Comparison of ENCODE assay signal across 16 cellular contexts in the genomic region with DNA sequence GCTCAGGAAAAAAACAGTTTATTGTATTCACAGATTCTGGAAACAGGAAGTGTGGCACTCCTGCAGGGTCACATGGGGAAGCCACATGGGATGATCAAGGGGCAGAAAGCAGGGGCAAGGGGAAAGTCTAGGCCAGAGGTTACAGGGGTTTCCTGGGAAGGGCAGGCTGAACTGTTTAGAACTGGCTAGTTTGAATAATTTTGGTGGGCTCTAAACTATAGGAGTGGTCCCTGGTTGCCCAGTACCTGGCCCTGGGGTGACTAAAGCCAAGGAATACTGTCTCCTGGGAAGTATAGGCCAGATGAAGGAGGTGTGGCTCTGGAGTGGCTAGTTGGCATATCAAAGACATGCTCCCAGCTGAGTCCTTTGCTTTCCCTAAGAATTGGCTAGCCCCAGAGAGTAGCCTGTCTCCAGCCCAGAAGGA.
DNase-seq lines count a peak whose midpoint lies in the region; ATAC-seq and TF ChIP-seq lines count a peak whose summit lies in the region.
"Had no signal": no experiment of that assay in that cellular context is flagged by ENCODE, and none has a peak within 500 bp of the region (broad histone marks: within the 10 kb centered on the region; RNA-seq: fewer than 3 reads in every experiment).

No MANE protein-coding gene starts in this region.

- in situ Hi-C loops in GM13976 (cut with MboI; ENCODE audit: low sequenced_read_pairs, unreplicated experiment): no loop called here

- CTCF ChIA-PET in Calu3 (lab: Charles Lee): interaction anchor here (0.7 kb wide), 1 partner anchor 233 kb away, joined by 3 read pairs; no protein-coding TSS in a partner anchor

- H3K27me3 Mint-ChIP-seq in endothelial cell (ENCODE audit: unreplicated experiment) (peaks cover 1% of the 10 kb centered on the region), Calu3 (ENCODE audit: unreplicated experiment) (no peaks in the 10 kb centered on the region)
- H3K27me3 Mint-ChIP-seq: activated B cell treated with CpG ODN at 0.5 μM for 24 hours; stimulated activated memory B cell treated with anti-CD40 and anti-IgM and Interleukin-4, amounts not matched to agents 10 μg/mL and 1 μg/mL and 100 μg/mL, for 72 hours had no signal

- no peaks in the 10 kb centered on the region for H3K9me3 Mint-ChIP-seq in endothelial cell (ENCODE audit: unreplicated experiment)
- H3K9me3 Mint-ChIP-seq in Calu3 (ENCODE audit: low read depth, unreplicated experiment): peaks cover 3% of the 10 kb centered on the region
- H3K9me3 Mint-ChIP-seq: activated B cell treated with CpG ODN at 0.5 μM for 24 hours; stimulated activated memory B cell treated with anti-CD40 and anti-IgM and Interleukin-4, amounts not matched to agents 10 μg/mL and 1 μg/mL and 100 μg/mL, for 72 hours had no signal

- H3K4me3 Mint-ChIP-seq in endothelial cell (ENCODE audit: unreplicated experiment) (peak overlapping the region; percentile 17), Calu3 (ENCODE audit: low read depth, unreplicated experiment) (no peak overlapping the region)
- H3K4me3 Mint-ChIP-seq: activated B cell treated with CpG ODN at 0.5 μM for 24 hours; stimulated activated memory B cell treated with anti-CD40 and anti-IgM and Interleukin-4, amounts not matched to agents 10 μg/mL and 1 μg/mL and 100 μg/mL, for 72 hours had no signal

- no TSS peak for BruUV-seq in Calu3 (replicated peaks; lab: Mats Ljungman, UMichigan)

- peak overlapping the region; percentile 21 for H3K27ac Mint-ChIP-seq in endothelial cell (ENCODE audit: unreplicated experiment)
- H3K27ac Mint-ChIP-seq in Calu3 (ENCODE audit: unreplicated experiment): no peak overlapping the region
- H3K27ac Mint-ChIP-seq: activated B cell treated with CpG ODN at 0.5 μM for 24 hours; stimulated activated memory B cell treated with anti-CD40 and anti-IgM and Interleukin-4, amounts not matched to agents 10 μg/mL and 1 μg/mL and 100 μg/mL, for 72 hours had no signal

- TF ChIP-seq CTCF in endothelial cell (IDR thresholded peaks at IDR 0.05; ENCODE audit: unreplicated experiment): no peak
- TF ChIP-seq CTCF in Calu3 (IDR thresholded peaks at IDR 0.05; ENCODE audit: unreplicated experiment): no peak
- no peak for TF ChIP-seq CTCF in GM13976 (IDR thresholded peaks at IDR 0.05; ENCODE audit: borderline replicate concordance, control extremely low read depth, extremely low read depth, insufficient read depth, missing control alignments)

- H3K4me1 Mint-ChIP-seq in endothelial cell (ENCODE audit: unreplicated experiment) (peaks cover 5% of the 10 kb centered on the region), Calu3 (ENCODE audit: low read depth, unreplicated experiment) (peaks cover 5% of the 10 kb centered on the region)

- ATAC-seq in HG03521 (IDR thresholded peaks at IDR 0.05; ENCODE audit: unreplicated experiment): no peak
- ATAC-seq: stimulated activated memory B cell treated with anti-CD40 and anti-IgM and Interleukin-4, amounts not matched to agents 10 μg/mL and 1 μg/mL and 100 μg/mL, for 72 hours had no signal

- peak; percentile 21 for DNase-seq in NCI-H82 (lab: John Stamatoyannopoulos, UW)
- DNase-seq in NCI-H82 treated with DMSO at 0.1 percent for 48 hours (lab: John Stamatoyannopoulos, UW; ENCODE audit: unreplicated experiment): no peak
- peak; percentile 13 for DNase-seq in NCI-H2196 treated with DMSO at 0.1 percent for 48 hours (lab: John Stamatoyannopoulos, UW; ENCODE audit: unreplicated experiment)
- DNase-seq in endothelial cell (ENCODE audit: low spot score): no peak
- no peak for DNase-seq in occipital lobe (lab: John Stamatoyannopoulos, UW)
- no peak for DNase-seq in Calu3
- no peak for DNase-seq in GM13976 (ENCODE audit: low spot score)
- DNase-seq: activated B cell treated with CpG ODN at 0.5 μM for 24 hours; activated T-cell treated with anti-CD3 and anti-CD28 coated beads, Interleukin-2, amount 50 U/mL, for 1 hour; colonic mucosa; EL; NK-92 treated with Interleukin-12 subunit alpha and Interleukin-12 subunit beta, amount 100 ng/mL, for 24 hours; stimulated activated CD4-positive, alpha-beta T cell treated with anti-CD3 and anti-CD28 coated beads, Interleukin-1b, Interleukin-23, amount 100 ng/mL, for 48 hours; uterus had no signal

- intact Hi-C loops in Calu3 (cut with micrococcal nuclease; ENCODE audit: unreplicated experiment): no loop called here

- no peaks in the 10 kb centered on the region for H3K36me3 Mint-ChIP-seq in endothelial cell (ENCODE audit: low read depth, unreplicated experiment)
- H3K36me3 Mint-ChIP-seq in Calu3 (ENCODE audit: insufficient read depth, unreplicated experiment): no peaks in the 10 kb centered on the region
- H3K36me3 Mint-ChIP-seq: stimulated activated memory B cell treated with anti-CD40 and anti-IgM and Interleukin-4, amounts not matched to agents 10 μg/mL and 1 μg/mL and 100 μg/mL, for 72 hours had no signal

Comparison
In these comparisons a context has a peak if more than half of its experiments do, and no peak if none do; other contexts are left out.
1. DNase-seq: peak in NCI-H82 (single experiment) and NCI-H2196 treated with DMSO at 0.1 percent for 48 hours (single experiment); none in NCI-H82 treated with DMSO at 0.1 percent for 48 hours (single experiment), endothelial cell (single experiment), occipital lobe (single experiment), Calu3 (single experiment) and GM13976 (single experiment).